In the genomic region with DNA sequence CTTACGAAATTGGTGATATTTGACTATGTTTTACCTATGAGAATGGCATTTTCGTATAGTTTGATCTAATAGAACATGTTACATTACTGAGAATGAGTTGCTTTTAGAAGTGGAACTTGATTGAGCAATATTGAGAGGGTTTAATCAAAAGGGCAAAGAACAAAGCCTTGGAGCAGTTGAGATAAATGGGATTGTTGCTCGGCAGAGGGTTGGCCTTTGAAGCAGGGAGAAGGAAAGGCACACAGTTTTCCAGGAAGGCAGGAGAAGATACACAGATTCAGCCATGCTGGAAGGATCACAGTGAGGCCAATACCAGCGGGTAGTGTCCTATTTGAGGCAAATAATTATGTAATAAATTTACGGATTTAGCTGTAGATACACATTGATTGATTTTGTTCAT, we compare ENCODE assay signal across 26 cellular contexts.
"Had no signal": no experiment of that assay in that cellular context is flagged by ENCODE, and none has a peak within 500 bp of the region (broad histone marks: within the 10 kb centered on the region; RNA-seq: fewer than 3 reads in every experiment).

No MANE protein-coding gene starts in this region.

- ATAC-seq: activated CD8-positive, alpha-beta memory T cell treated with anti-CD3 and anti-CD28 coated beads, Interleukin-2, amount 10 ng/mL, durations not matched to agents 7 days and 5 days; activated CD8-positive, alpha-beta T cell treated with anti-CD3 and anti-CD28 coated beads for 36 hours; heart right ventricle; natural killer cell treated with Interleukin-12 subunit alpha and Interleukin-12 subunit beta and Interleukin-15 and Interleukin-18, amount 100 ng/mL, for 72 hours; right cardiac atrium; stimulated activated effector memory CD8-positive, alpha-beta T cell treated with anti-CD3 and anti-CD28 coated beads, Interleukin-12 subunit alpha, Interleukin-12 subunit beta, amount 100 ng/mL, for 72 hours; T-cell had no signal

- H3K4me1 ChIP-seq: breast epithelium, parathyroid adenoma, uterus had no signal

- H3K27me3 ChIP-seq: breast epithelium, heart right ventricle, neutrophil, transverse colon, uterus had no signal

- H3K36me3 ChIP-seq: breast epithelium, neutrophil, transverse colon, uterus, WERI-Rb-1 had no signal

- FAIRE-seq: astrocyte, endometrium, keratinocyte, TTC549 had no signal

- DNase-seq: activated CD4-positive, alpha-beta T cell treated with anti-CD3 and anti-CD28 coated beads, Interleukin-2, amount 10 ng/mL, durations not matched to agents 7 days and 5 days; activated CD4-positive, CD25-positive, alpha-beta regulatory T cell treated with anti-CD3 and anti-CD28 coated beads, Interleukin-2, amount 50 U/mL, for 72 hours; activated CD8-positive, alpha-beta memory T cell treated with anti-CD3 and anti-CD28 coated beads, Interleukin-2, amount 10 ng/mL, durations not matched to agents 7 days and 5 days; activated CD8-positive, alpha-beta T cell treated with anti-CD3 and anti-CD28 coated beads for 36 hours; activated gamma-delta T cell treated with Interleukin-2 at 50 U/mL for 16 hours; activated T-cell treated with anti-CD3 and anti-CD28 coated beads for 4 hours; heart right ventricle; right cardiac atrium; stimulated activated CD4-positive, alpha-beta T cell treated with anti-CD3 and anti-CD28 coated beads, Interleukin-2, amount 100 ng/mL, for 24 hours; T-cell; transverse colon; uterus; WERI-Rb-1 had no signal

- H3K4me3 ChIP-seq: breast epithelium, coronary artery, heart right ventricle, skin epidermis, transverse colon, uterus had no signal

- H3K27me3 Mint-ChIP-seq: activated CD4-positive, alpha-beta T cell treated with anti-CD3 and anti-CD28 coated beads, Interleukin-2, amount 10 ng/mL, durations not matched to agents 7 days and 5 days; activated CD8-positive, alpha-beta memory T cell treated with anti-CD3 and anti-CD28 coated beads, Interleukin-2, amount 10 ng/mL, durations not matched to agents 7 days and 5 days; activated CD8-positive, alpha-beta T cell treated with anti-CD3 and anti-CD28 coated beads for 36 hours; activated naive CD8-positive, alpha-beta T cell; natural killer cell treated with Interleukin-12 subunit alpha and Interleukin-12 subunit beta and Interleukin-15 and Interleukin-18, amount 100 ng/mL, for 72 hours; T-cell had no signal

- H3K27ac Mint-ChIP-seq: activated CD4-positive, alpha-beta T cell treated with anti-CD3 and anti-CD28 coated beads, Interleukin-2, amount 10 ng/mL, durations not matched to agents 7 days and 5 days; activated CD8-positive, alpha-beta memory T cell treated with anti-CD3 and anti-CD28 coated beads, Interleukin-2, amount 10 ng/mL, durations not matched to agents 7 days and 5 days; activated CD8-positive, alpha-beta T cell treated with anti-CD3 and anti-CD28 coated beads for 36 hours; activated naive CD8-positive, alpha-beta T cell; activated T-helper 1 cell treated with anti-CD3 and anti-CD28 coated beads, Interleukin-12 subunit alpha, Interleukin-12 subunit beta, Interleukin-2, Interleukin-4 antibody, amounts not matched to agents 30 ng/mL and 10 ng/mL and 1 ng/mL, durations not matched to agents 14 hours and 24 hours and 36 hours; natural killer cell treated with Interleukin-12 subunit alpha and Interleukin-12 subunit beta and Interleukin-15 and Interleukin-18, amount 100 ng/mL, for 72 hours; T-cell had no signal

- H3K4me3 Mint-ChIP-seq: activated CD4-positive, alpha-beta T cell treated with anti-CD3 and anti-CD28 coated beads, Interleukin-2, amount 10 ng/mL, durations not matched to agents 7 days and 5 days; activated CD8-positive, alpha-beta memory T cell treated with anti-CD3 and anti-CD28 coated beads, Interleukin-2, amount 10 ng/mL, durations not matched to agents 7 days and 5 days; activated CD8-positive, alpha-beta T cell treated with anti-CD3 and anti-CD28 coated beads for 36 hours; activated naive CD8-positive, alpha-beta T cell; activated T-helper 1 cell treated with anti-CD3 and anti-CD28 coated beads, Interleukin-12 subunit alpha, Interleukin-12 subunit beta, Interleukin-2, Interleukin-4 antibody, amounts not matched to agents 30 ng/mL and 10 ng/mL and 1 ng/mL, durations not matched to agents 14 hours and 24 hours and 36 hours; natural killer cell treated with Interleukin-12 subunit alpha and Interleukin-12 subunit beta and Interleukin-15 and Interleukin-18, amount 100 ng/mL, for 72 hours; stimulated activated effector memory CD8-positive, alpha-beta T cell treated with anti-CD3 and anti-CD28 coated beads, Interleukin-12 subunit alpha, Interleukin-12 subunit beta, amount 100 ng/mL, for 72 hours; T-cell had no signal

- H3K9me3 ChIP-seq: breast epithelium, heart right ventricle, neutrophil, transverse colon, uterus had no signal

- H3K36me3 Mint-ChIP-seq: natural killer cell treated with Interleukin-12 subunit alpha and Interleukin-12 subunit beta and Interleukin-15 and Interleukin-18, amount 100 ng/mL, for 72 hours had no signal

- H3K9ac ChIP-seq: parathyroid adenoma had no signal

- H3K27ac ChIP-seq: breast epithelium, coronary artery, heart right ventricle, neutrophil, parathyroid adenoma, skin epidermis, transverse colon, uterus, WERI-Rb-1 had no signal

- H3K9me3 Mint-ChIP-seq: activated T-helper 1 cell treated with anti-CD3 and anti-CD28 coated beads, Interleukin-12 subunit alpha, Interleukin-12 subunit beta, Interleukin-2, Interleukin-4 antibody, amounts not matched to agents 30 ng/mL and 10 ng/mL and 1 ng/mL, durations not matched to agents 14 hours and 24 hours and 36 hours; natural killer cell treated with Interleukin-12 subunit alpha and Interleukin-12 subunit beta and Interleukin-15 and Interleukin-18, amount 100 ng/mL, for 72 hours; stimulated activated effector memory CD8-positive, alpha-beta T cell treated with anti-CD3 and anti-CD28 coated beads, Interleukin-12 subunit alpha, Interleukin-12 subunit beta, amount 100 ng/mL, for 72 hours; T-cell had no signal
